ENCODE assay signal across 17 cellular contexts in genomic region chr13:84352946-84353345, GRCh38.
DNase-seq lines count a peak whose midpoint lies in the region; ATAC-seq and TF ChIP-seq lines count a peak whose summit lies in the region.
"Had no signal": no experiment of that assay in that cellular context is flagged by ENCODE, and none has a peak within 500 bp of the region (broad histone marks: within the 10 kb centered on the region; RNA-seq: fewer than 3 reads in every experiment).

No MANE protein-coding gene starts in this region.

- in situ Hi-C loops in astrocyte of the spinal cord (cut with HindIII; ENCODE audit: low sequenced_read_pairs), result no loop called here

- H3K27ac ChIP-seq in CD8-positive, alpha-beta T cell (ENCODE audit: low read depth, low read length), result no peak overlapping the region
- H3K27ac ChIP-seq: C4-2B had no signal

- H3K4me3 ChIP-seq in astrocyte of the spinal cord (ENCODE audit: low read depth, low read length), result no peak overlapping the region
- H3K4me3 ChIP-seq in retinal pigment epithelial cell (ENCODE audit: low read length), result no peak overlapping the region
- no peak overlapping the region for H3K4me3 ChIP-seq in CD8-positive, alpha-beta T cell (ENCODE audit: low read depth, low read length)
- H3K4me3 ChIP-seq: GM12878 had no signal

- CTCF ChIA-PET in WTC11 (lab: Charles Lee), result no interaction called here
- CTCF ChIA-PET in CD8-positive, alpha-beta T cell (lab: Charles Lee), result no interaction called here

- no peaks in the 10 kb centered on the region for H3K27me3 ChIP-seq in CD8-positive, alpha-beta T cell (ENCODE audit: insufficient read depth, low read length)

- H3K36me3 Mint-ChIP-seq in activated naive CD8-positive, alpha-beta T cell treated with anti-CD3 and anti-CD28 coated beads for 36 hours, result no peaks in the 10 kb centered on the region
- H3K36me3 Mint-ChIP-seq in WTC11, result no peaks in the 10 kb centered on the region
- H3K36me3 Mint-ChIP-seq in CD8-positive, alpha-beta T cell, result no peaks in the 10 kb centered on the region
- H3K36me3 Mint-ChIP-seq: CD8-positive, alpha-beta memory T cell; IgD-negative memory B cell had no signal

- peak; percentile 64 for DNase-seq in EH (ENCODE audit: low read depth)
- peak; percentile 7 for DNase-seq in astrocyte of the spinal cord (ENCODE audit: low read depth, low spot score)
- peak; percentile 27 for DNase-seq in fibroblast of peridontal ligament (ENCODE audit: extremely low read depth)
- peak; percentile 5 for DNase-seq in retinal pigment epithelial cell (ENCODE audit: low read depth)
- DNase-seq in activated naive CD8-positive, alpha-beta T cell treated with anti-CD3 and anti-CD28 coated beads for 36 hours, result no peak
- no peak for DNase-seq in NCI-H748 treated with DMSO at 0.1 percent for 48 hours (lab: John Stamatoyannopoulos, UW)
- no peak for DNase-seq in WTC11 (ENCODE audit: low spot score)
- DNase-seq in CD8-positive, alpha-beta T cell, result no peak
- DNase-seq: ACHN; Caco-2; CD8-positive, alpha-beta memory T cell; DND-41; HCEC 1CT had no signal

- peaks cover 2% of the 10 kb centered on the region for H3K9me3 Mint-ChIP-seq in activated naive CD8-positive, alpha-beta T cell treated with anti-CD3 and anti-CD28 coated beads for 36 hours
- H3K9me3 Mint-ChIP-seq in WTC11, result peaks cover 10% of the 10 kb centered on the region
- H3K9me3 Mint-ChIP-seq in CD8-positive, alpha-beta T cell, result no peaks in the 10 kb centered on the region
- H3K9me3 Mint-ChIP-seq: CD8-positive, alpha-beta memory T cell had no signal

- POLR2A ChIA-PET in WTC11 (lab: Charles Lee), result no interaction called here
- POLR2A ChIA-PET in CD8-positive, alpha-beta T cell (lab: Charles Lee), result no interaction called here

- H3K4me1 ChIP-seq in CD8-positive, alpha-beta T cell (ENCODE audit: insufficient read depth, low read length), result no peaks in the 10 kb centered on the region
- H3K4me1 ChIP-seq: Caco-2 had no signal

- H3K36me3 ChIP-seq in CD8-positive, alpha-beta T cell (ENCODE audit: insufficient read depth, low read length), result no peaks in the 10 kb centered on the region

- H3K4me3 Mint-ChIP-seq in activated naive CD8-positive, alpha-beta T cell treated with anti-CD3 and anti-CD28 coated beads for 36 hours, result no peak overlapping the region
- H3K4me3 Mint-ChIP-seq in WTC11, result no peak overlapping the region
- H3K4me3 Mint-ChIP-seq in CD8-positive, alpha-beta T cell, result no peak overlapping the region
- H3K4me3 Mint-ChIP-seq: B cell; CD8-positive, alpha-beta memory T cell; IgD-negative memory B cell had no signal

- intact Hi-C loops in CD8-positive, alpha-beta T cell (cut with DNase I, micrococcal nuclease), result no loop called here

- H3K9me3 ChIP-seq in CD8-positive, alpha-beta T cell (ENCODE audit: low read length), result no peaks in the 10 kb centered on the region
- H3K9me3 ChIP-seq: Caco-2 had no signal

- H3K4me1 Mint-ChIP-seq in activated naive CD8-positive, alpha-beta T cell treated with anti-CD3 and anti-CD28 coated beads for 36 hours, result no peaks in the 10 kb centered on the region
- peaks cover 8% of the 10 kb centered on the region for H3K4me1 Mint-ChIP-seq in WTC11
- no peaks in the 10 kb centered on the region for H3K4me1 Mint-ChIP-seq in CD8-positive, alpha-beta T cell (ENCODE audit: low read depth)
- H3K4me1 Mint-ChIP-seq: B cell; CD8-positive, alpha-beta memory T cell; IgD-negative memory B cell had no signal

- no peaks in the 10 kb centered on the region for H3K27me3 Mint-ChIP-seq in activated naive CD8-positive, alpha-beta T cell treated with anti-CD3 and anti-CD28 coated beads for 36 hours
- no peaks in the 10 kb centered on the region for H3K27me3 Mint-ChIP-seq in WTC11 (ENCODE audit: low read depth)
- no peaks in the 10 kb centered on the region for H3K27me3 Mint-ChIP-seq in CD8-positive, alpha-beta T cell (ENCODE audit: low read depth)
- H3K27me3 Mint-ChIP-seq: B cell; CD8-positive, alpha-beta memory T cell; IgD-negative memory B cell had no signal

- TF ChIP-seq CTCF in astrocyte of the spinal cord (IDR thresholded peaks at IDR 0.05; ENCODE audit: low read depth, low read length), result no peak
- no peak for TF ChIP-seq CTCF in retinal pigment epithelial cell (conservative IDR thresholded peaks at IDR 0.05; ENCODE audit: low read depth, low read length)
- no peak for TF ChIP-seq CTCF in WTC11 (IDR thresholded peaks at IDR 0.05)
- TF ChIP-seq CTCF in CD8-positive, alpha-beta T cell (IDR thresholded peaks at IDR 0.05), result no peak

- no peak overlapping the region for H3K27ac Mint-ChIP-seq in activated naive CD8-positive, alpha-beta T cell treated with anti-CD3 and anti-CD28 coated beads for 36 hours
- H3K27ac Mint-ChIP-seq in WTC11, result no peak overlapping the region
- no peak overlapping the region for H3K27ac Mint-ChIP-seq in CD8-positive, alpha-beta T cell
- H3K27ac Mint-ChIP-seq: B cell; CD8-positive, alpha-beta memory T cell; IgD-negative memory B cell had no signal

- no peak for ATAC-seq in WTC11
- ATAC-seq in CD8-positive, alpha-beta T cell, result no peak
- ATAC-seq: GM12878 had no signal

TF ChIP-seq in WTC11, 78 proteins besides CTCF, POLR2A, EP300 and RAD21:
- no peak for TF ChIP-seq FOXP1 (CRISPR knock-in tag; IDR thresholded peaks at IDR 0.05; ENCODE audit: borderline replicate concordance)

Comparison
In these comparisons a context has a peak if more than half of its experiments do, and no peak if none do; other contexts are left out.
1. DNase-seq: peak in EH (single experiment), astrocyte of the spinal cord (single experiment), fibroblast of peridontal ligament (single experiment) and retinal pigment epithelial cell (single experiment); none in activated naive CD8-positive, alpha-beta T cell treated with anti-CD3 and anti-CD28 coated beads for 36 hours (single experiment), NCI-H748 treated with DMSO at 0.1 percent for 48 hours (single experiment), WTC11 (single experiment) and CD8-positive, alpha-beta T cell (0 of 7).